12 cellular contexts compared by ENCODE assay signal in genomic region chr13:78607409-78608253, GRCh38. TPM values are rescaled to one million over a fixed set of nuclear protein-coding genes. Genes with fewer than 3 reads are reported as not detected.
DNase-seq lines count a peak whose midpoint lies in the region; ATAC-seq and TF ChIP-seq lines count a peak whose summit lies in the region.
"Had no signal": no experiment of that assay in that cellular context is flagged by ENCODE, and none has a peak within 500 bp of the region (broad histone marks: within the 10 kb centered on the region; RNA-seq: fewer than 3 reads in every experiment).

No MANE protein-coding gene starts in this region.

- H3K27me3 ChIP-seq in CD4-positive, alpha-beta memory T cell (ENCODE audit: insufficient read depth, low read length): peaks cover 70% of the 10 kb centered on the region
- H3K27me3 ChIP-seq in GM23338 (ENCODE audit: insufficient read depth): peaks cover 100% of the 10 kb centered on the region
- H3K27me3 ChIP-seq in esophagus muscularis mucosa: peaks cover 0 to 86% (median 68%) of the 10 kb centered on the region in 4 donors

- no peak overlapping the region for H3K27ac ChIP-seq in CD4-positive, alpha-beta memory T cell (ENCODE audit: low read depth, low read length)
- H3K27ac ChIP-seq in GM23338 (ENCODE audit: low read depth): no peak overlapping the region
- no peak overlapping the region for H3K27ac ChIP-seq in esophagus muscularis mucosa (replicated peaks in 1 of 4)
- H3K27ac ChIP-seq: skin epidermis had no signal

- no peak for TF ChIP-seq POLR2A in esophagus muscularis mucosa (IDR thresholded peaks at IDR 0.05; ENCODE audit: low read depth)

- H3F3A ChIP-seq in GM23338 (replicated peaks; ENCODE audit: low read depth): peaks cover 38% of the 10 kb centered on the region

- H3K27ac Mint-ChIP-seq in CD4-positive, alpha-beta memory T cell: peak overlapping the region in 1 of 7 donors; percentile 92
- H3K27ac Mint-ChIP-seq in GM23338 (no peak overlapping the region), nephron progenitor cell (no peak overlapping the region)

- TF ChIP-seq CTCF in GM23338 (conservative IDR thresholded peaks at IDR 0.05; ENCODE audit: low read depth in 2 of 2) (no peak), esophagus muscularis mucosa (IDR thresholded peaks at IDR 0.05) (no peak), nephron progenitor cell (IDR thresholded peaks at IDR 0.05) (no peak)

- WGBS in esophagus muscularis mucosa: 23% methylated on average over 13 of the region's 42 CpGs

- H3K4me1 ChIP-seq in CD4-positive, alpha-beta memory T cell (ENCODE audit: insufficient read depth, low read length): peaks cover 44% of the 10 kb centered on the region
- H3K4me1 ChIP-seq in GM23338 (ENCODE audit: insufficient read depth) (peaks cover 58% of the 10 kb centered on the region), esophagus muscularis mucosa (peaks cover 35 to 51% (median 48%) of the 10 kb centered on the region in 4 donors)

- ATAC-seq in GM23338: peak; percentile 32
- ATAC-seq in GM19467 (IDR thresholded peaks at IDR 0.05; ENCODE audit: unreplicated experiment): no peak

- peak overlapping the region; percentile 54 to 87 (median 74) for H3K4me3 Mint-ChIP-seq in CD4-positive, alpha-beta memory T cell
- peak overlapping the region; percentile 76 for H3K4me3 Mint-ChIP-seq in GM23338
- peak overlapping the region; percentile 70 for H3K4me3 Mint-ChIP-seq in nephron progenitor cell

- peak overlapping the region; percentile 97 for H3K4me2 ChIP-seq in GM23338

- no peaks in the 10 kb centered on the region for H3K36me3 ChIP-seq in CD4-positive, alpha-beta memory T cell (ENCODE audit: insufficient read depth, low read length)
- H3K36me3 ChIP-seq in GM23338 (ENCODE audit: insufficient read depth): no peaks in the 10 kb centered on the region
- H3K36me3 ChIP-seq in esophagus muscularis mucosa: no peaks in the 10 kb centered on the region

- no peaks in the 10 kb centered on the region for H3K79me2 ChIP-seq in GM23338 (replicated peaks; ENCODE audit: insufficient read depth)

- H3K9me3 Mint-ChIP-seq in CD4-positive, alpha-beta memory T cell: peaks cover 0 to 25% (median 3%) of the 10 kb centered on the region in 8 donors
- no peaks in the 10 kb centered on the region; the same call in 1 of the 3 replicates for H3K9me3 Mint-ChIP-seq in GM23338
- H3K9me3 Mint-ChIP-seq in nephron progenitor cell: no peaks in the 10 kb centered on the region

- H3K9me2 ChIP-seq in GM23338 (ENCODE audit: insufficient read depth): no peaks in the 10 kb centered on the region

- H3K4me1 Mint-ChIP-seq in CD4-positive, alpha-beta memory T cell: peaks cover 24 to 64% (median 40%) of the 10 kb centered on the region in 4 donors
- H3K4me1 Mint-ChIP-seq in GM23338: peaks cover 51% of the 10 kb centered on the region
- H3K4me1 Mint-ChIP-seq in nephron progenitor cell: peaks cover 31% of the 10 kb centered on the region

- peaks cover 33% of the 10 kb centered on the region for H4K20me1 ChIP-seq in GM23338 (replicated peaks; ENCODE audit: insufficient read depth)

- H3K4me3 ChIP-seq in CD4-positive, alpha-beta memory T cell (ENCODE audit: low read length in 2 of 2): no peak overlapping the region
- peak overlapping the region; percentile 55 for H3K4me3 ChIP-seq in GM23338
- peak overlapping the region in 3 of 4 donors; percentile 5 to 59 (median 34) for H3K4me3 ChIP-seq in esophagus muscularis mucosa

- H3K27me3 Mint-ChIP-seq in CD4-positive, alpha-beta memory T cell: peaks cover 60 to 67% of the 10 kb centered on the region in 2 donors
- H3K27me3 Mint-ChIP-seq in GM23338 (ENCODE audit: insufficient read depth, low read depth, poor library complexity): peaks cover 98% of the 10 kb centered on the region
- H3K27me3 Mint-ChIP-seq in nephron progenitor cell (ENCODE audit: low read depth, poor library complexity): peaks cover 100% of the 10 kb centered on the region

- peaks cover 0 to 5% of the 10 kb centered on the region in 2 donors for H3K36me3 Mint-ChIP-seq in CD4-positive, alpha-beta memory T cell
- no peaks in the 10 kb centered on the region for H3K36me3 Mint-ChIP-seq in GM23338 (ENCODE audit: low read depth)
- H3K36me3 Mint-ChIP-seq in nephron progenitor cell (ENCODE audit: low read depth): no peaks in the 10 kb centered on the region

- CTCF ChIA-PET in CD4-positive, alpha-beta memory T cell (lab: Charles Lee; ENCODE audit: partially characterized antibody): interaction anchor here (1.2 kb wide), 1 partner anchor 43 kb away, joined by 3 read pairs; no protein-coding TSS in a partner anchor

- H3K9me3 ChIP-seq in CD4-positive, alpha-beta memory T cell (ENCODE audit: control insufficient read depth in 1 of 2, low read length in 2 of 2): no peaks in the 10 kb centered on the region
- no peaks in the 10 kb centered on the region for H3K9me3 ChIP-seq in esophagus muscularis mucosa

- no peak for DNase-seq in CD4-positive, alpha-beta memory T cell
- DNase-seq in GM23338 (ENCODE audit: low spot score) (peak; percentile 72), esophagus muscularis mucosa (ENCODE audit: extremely low spot score) (no peak), nephron progenitor cell (no peak), OCI-M1 (lab: John Stamatoyannopoulos, UW) (no peak), superior temporal gyrus (ENCODE audit: extremely low spot score) (no peak), D341Med (ENCODE audit: low spot score) (no peak)
- DNase-seq: activated CD8-positive, alpha-beta memory T cell treated with anti-CD3 and anti-CD28 coated beads, Interleukin-2, amount 50 U/mL, for 48 hours; NCI-H2107; SIG-M5 had no signal

- POLR2A ChIA-PET in CD4-positive, alpha-beta memory T cell (lab: Charles Lee; ENCODE audit: partially characterized antibody): interaction anchor here (1.8 kb wide), 1 partner anchor 8 kb away, joined by 4 read pairs; no protein-coding TSS in a partner anchor

- intact Hi-C loops in CD4-positive, alpha-beta memory T cell (cut with micrococcal nuclease): loop anchor here (2.0 kb wide), 1 partner anchor 13 kb away; no protein-coding TSS in a partner anchor
- intact Hi-C loops in esophagus muscularis mucosa (cut with DNase I): loop anchor here (5.0 kb wide), 1 partner anchor 55 kb away; no protein-coding TSS in a partner anchor

- no peak for TF ChIP-seq EP300 in esophagus muscularis mucosa (IDR thresholded peaks at IDR 0.05)

- 0 out of 2 replicates have a peak overlapping the region, but pooled peaks have one; percentile 38 for H2AFZ ChIP-seq in GM23338

TF ChIP-seq in GM23338, 12 proteins besides CTCF, POLR2A, EP300 and RAD21 (continues in another document):
- no peak for TF ChIP-seq REST (IDR thresholded peaks at IDR 0.05; ENCODE audit: unreplicated experiment)

RNA-seq across cellular contexts. Expression of gene POU4F1, which starts 4.3 kb away (rescaled TPM):
- total RNA-seq in CD4-positive, alpha-beta memory T cell: under 1 TPM in 1 of 2 experiments, not detected in 1; 0.06 TPM
- polyA plus RNA-seq in CD4-positive, alpha-beta memory T cell: not detected
- 0.03 TPM in 1 of 2 replicates, not detected in the other for total RNA-seq in GM23338 (2014; rRNA removed; shearing (Covaris generic))
- polyA plus RNA-seq in GM23338 (2016; fragmentation: Nextera tagmentation; extraction: Ambion mirVana): 0.05 and 0.14 TPM in 2 replicates
- total RNA-seq in esophagus muscularis mucosa: not detected

RNA-seq across cellular contexts. Expression of gene OBI1, which starts 51.3 kb away (rescaled TPM):
- total RNA-seq in CD4-positive, alpha-beta memory T cell: 10 to 100 TPM; 16.3 to 16.7 TPM
- 10 to 100 TPM in 1 of 2 donors, 1 to 10 TPM in 1; 7.8 to 12.2 TPM for polyA plus RNA-seq in CD4-positive, alpha-beta memory T cell
- 8.7 and 11.1 TPM in 2 replicates for total RNA-seq in GM23338 (2014; rRNA removed; shearing (Covaris generic))
- 6.7 and 8.2 TPM in 2 replicates for polyA plus RNA-seq in GM23338 (2016; fragmentation: Nextera tagmentation; extraction: Ambion mirVana)
- 10 to 100 TPM in 3 of 4 donors, 1 to 10 TPM in 1; 8.3 to 13.3 (median 10.5) TPM for total RNA-seq in esophagus muscularis mucosa

Comparison
In these comparisons a context has a peak if more than half of its experiments do, and no peak if none do; other contexts are left out.
1. H3K4me3 ChIP-seq: peak in GM23338 (single experiment) and esophagus muscularis mucosa (3 of 4); none in CD4-positive, alpha-beta memory T cell (0 of 2).
2. Peak in every context shown above with its lines, with median percentiles within 50 percentile points of each other: H3K4me3 Mint-ChIP-seq.